In genomic region chr1:23964235-23964668, GRCh38 we compare ENCODE assay signal across 11 cellular contexts. TPM values are rescaled to one million over a fixed set of nuclear protein-coding genes. Genes with fewer than 3 reads are reported as not detected.
DNase-seq lines count a peak whose midpoint lies in the region; ATAC-seq, FAIRE-seq and TF ChIP-seq lines count a peak whose summit lies in the region.
"Had no signal": no experiment of that assay in that cellular context is flagged by ENCODE, and none has a peak within 500 bp of the region (broad histone marks: within the 10 kb centered on the region; RNA-seq: fewer than 3 reads in every experiment).

No MANE protein-coding gene starts in this region.

- FAIRE-seq in HTR-8/SVneo (lab: Jason Lieb, UNC): no peak

- H3K36me3 ChIP-seq in right atrium auricular region (peaks cover 34% of the 10 kb centered on the region), lower lobe of right lung (peaks cover 56% of the 10 kb centered on the region), uterus (no peaks in the 10 kb centered on the region), Caco-2 (ENCODE audit: control insufficient read depth, insufficient read depth, low read length) (no peaks in the 10 kb centered on the region)

- H3K4me1 Mint-ChIP-seq in activated CD4-positive, alpha-beta memory T cell treated with anti-CD3 and anti-CD28 coated beads, Interleukin-2, amount 10 ng/mL, durations not matched to agents 7 days and 5 days: peaks cover 69% of the 10 kb centered on the region
- H3K4me1 Mint-ChIP-seq in Caco-2 (ENCODE audit: low read depth, unreplicated experiment): no peaks in the 10 kb centered on the region

- H3K27me3 Mint-ChIP-seq in activated CD4-positive, alpha-beta memory T cell treated with anti-CD3 and anti-CD28 coated beads, Interleukin-2, amount 10 ng/mL, durations not matched to agents 7 days and 5 days: no peaks in the 10 kb centered on the region
- no peaks in the 10 kb centered on the region for H3K27me3 Mint-ChIP-seq in Caco-2 (ENCODE audit: insufficient read depth, unreplicated experiment)

- H3K27me3 ChIP-seq in right atrium auricular region: no peaks in the 10 kb centered on the region
- no peaks in the 10 kb centered on the region for H3K27me3 ChIP-seq in lower lobe of right lung (ENCODE audit: low read depth)
- no peaks in the 10 kb centered on the region for H3K27me3 ChIP-seq in uterus
- no peaks in the 10 kb centered on the region for H3K27me3 ChIP-seq in Caco-2 (replicated peaks; ENCODE audit: control insufficient read depth, insufficient read depth, low read length)

- POLR2A ChIA-PET in activated CD4-positive, alpha-beta memory T cell treated with anti-CD3 and anti-CD28 coated beads, Interleukin-2, amount 10 ng/mL, durations not matched to agents 7 days and 5 days (lab: Charles Lee): interaction anchor here (0.6 to 15.2 kb wide), 7 partner anchors 13 to 1660 kb away, joined by 3 to 515 read pairs (median 4); partner anchors contain the start of genes HMGCL, RCAN3, RPL11 and SRSF10
- POLR2A ChIA-PET in Caco-2 (lab: Charles Lee): interaction anchor here (0.5 to 0.6 kb wide), 3 partner anchors 8 to 163 kb away, joined by 3 to 4 read pairs (median 4); partner anchors contain the start of gene SRSF10

- H3K4me3 ChIP-seq in right atrium auricular region (no peak overlapping the region), lower lobe of right lung (no peak overlapping the region), uterus (no peak overlapping the region), Caco-2 (ENCODE audit: low read depth, low read length) (no peak overlapping the region)

- CTCF ChIA-PET in activated CD4-positive, alpha-beta memory T cell treated with anti-CD3 and anti-CD28 coated beads, Interleukin-2, amount 10 ng/mL, durations not matched to agents 7 days and 5 days (lab: Charles Lee): interaction anchor here (0.6 to 1.6 kb wide), 4 partner anchors 9 to 174 kb away, joined by 3 to 6 read pairs (median 4); partner anchors contain the start of gene SRSF10
- CTCF ChIA-PET in Caco-2 (lab: Charles Lee): no interaction called here

- no peaks in the 10 kb centered on the region for H3K9me3 Mint-ChIP-seq in activated CD4-positive, alpha-beta memory T cell treated with anti-CD3 and anti-CD28 coated beads, Interleukin-2, amount 10 ng/mL, durations not matched to agents 7 days and 5 days
- H3K9me3 Mint-ChIP-seq in Caco-2 (ENCODE audit: unreplicated experiment): no peaks in the 10 kb centered on the region

- TF ChIP-seq CTCF in right atrium auricular region (IDR thresholded peaks at IDR 0.05) (no peak), lower lobe of right lung (IDR thresholded peaks at IDR 0.05) (no peak), uterus (IDR thresholded peaks at IDR 0.05) (no peak), Caco-2 (IDR thresholded peaks at IDR 0.05; ENCODE audit: insufficient read depth in 1 of 2, low read depth in 1 of 2, low read length in 1 of 2, severe bottlenecking in 1 of 2, unreplicated experiment in 1 of 2) (no peak)

- peak overlapping the region; percentile 78 for H3K27ac Mint-ChIP-seq in activated CD4-positive, alpha-beta memory T cell treated with anti-CD3 and anti-CD28 coated beads, Interleukin-2, amount 10 ng/mL, durations not matched to agents 7 days and 5 days
- no peak overlapping the region for H3K27ac Mint-ChIP-seq in Caco-2 (ENCODE audit: unreplicated experiment)

- ATAC-seq in Right ventricle myocardium superior (ENCODE audit: poor library complexity): no peak
- no peak for ATAC-seq in lower lobe of right lung
- no peak for ATAC-seq in GM21528 (IDR thresholded peaks at IDR 0.05; ENCODE audit: low FRiP score, unreplicated experiment)

- peak overlapping the region; percentile 1 for H3K4me3 Mint-ChIP-seq in activated CD4-positive, alpha-beta memory T cell treated with anti-CD3 and anti-CD28 coated beads, Interleukin-2, amount 10 ng/mL, durations not matched to agents 7 days and 5 days
- no peak overlapping the region for H3K4me3 Mint-ChIP-seq in Caco-2 (ENCODE audit: unreplicated experiment)

- intact Hi-C loops in Right ventricle myocardium superior (cut with DNase I) (no loop called here), lower lobe of right lung (cut with DNase I) (no loop called here), uterus (cut with DNase I; ENCODE audit: low total_unique reads) (no loop called here), Caco-2 (cut with micrococcal nuclease; ENCODE audit: unreplicated experiment) (no loop called here)

- no peak for TF ChIP-seq POLR2A in uterus (IDR thresholded peaks at IDR 0.05)

- H3K36me3 Mint-ChIP-seq in activated CD4-positive, alpha-beta memory T cell treated with anti-CD3 and anti-CD28 coated beads, Interleukin-2, amount 10 ng/mL, durations not matched to agents 7 days and 5 days (ENCODE audit: low read depth): peaks cover 78% of the 10 kb centered on the region
- H3K36me3 Mint-ChIP-seq in Caco-2 (ENCODE audit: insufficient read depth, unreplicated experiment): peaks cover 77% of the 10 kb centered on the region

- H3K9me3 ChIP-seq in right atrium auricular region (no peaks in the 10 kb centered on the region), lower lobe of right lung (no peaks in the 10 kb centered on the region), uterus (no peaks in the 10 kb centered on the region), Caco-2 (no peaks in the 10 kb centered on the region)

- DNase-seq in right atrium auricular region (ENCODE audit: low spot score) (no peak), Right ventricle myocardium superior (no peak), lower lobe of right lung (no peak), uterus (no peak), HTR-8/SVneo (ENCODE audit: insufficient read length, low spot score) (no peak), Caco-2 (no peak)
- no peak for DNase-seq in activated CD4-positive, alpha-beta memory T cell treated with anti-CD3 and anti-CD28 coated beads, Interleukin-2, amount 10 ng/mL, durations not matched to agents 7 days and 5 days
- DNase-seq: NCI-H1436, SW 1271 had no signal

- BruUV-seq in Caco-2 (replicated peaks; lab: Mats Ljungman, UMichigan): no TSS peak

- H3K27ac ChIP-seq in right atrium auricular region: peak overlapping the region; percentile 36 to 51
- H3K27ac ChIP-seq in lower lobe of right lung: peak overlapping the region; percentile 38
- H3K27ac ChIP-seq in uterus: peak overlapping the region; percentile 34 to 42
- H3K27ac ChIP-seq: parathyroid adenoma had no signal

- peaks cover 0 to 25% of the 10 kb centered on the region in 2 donors for H3K4me1 ChIP-seq in right atrium auricular region
- peaks cover 39% of the 10 kb centered on the region for H3K4me1 ChIP-seq in lower lobe of right lung
- no peaks in the 10 kb centered on the region for H3K4me1 ChIP-seq in uterus
- H3K4me1 ChIP-seq in Caco-2: peaks cover 12% of the 10 kb centered on the region; the same call in 1 of the 2 replicates
- H3K4me1 ChIP-seq: parathyroid adenoma had no signal

RNA-seq across cellular contexts. Expression of gene PNRC2, which starts 4.6 kb away (rescaled TPM):
- total RNA-seq in right atrium auricular region: 100 to 1,000 TPM in 1 of 2 donors, 10 to 100 TPM in 1; 92.3 to 105 TPM
- 74.2 TPM for total RNA-seq in Right ventricle myocardium superior
- 100 to 1,000 TPM; 153 to 158 TPM for total RNA-seq in activated CD4-positive, alpha-beta memory T cell treated with anti-CD3 and anti-CD28 coated beads, Interleukin-2, amount 10 ng/mL, durations not matched to agents 7 days and 5 days
- total RNA-seq in lower lobe of right lung: 111 TPM
- total RNA-seq in uterus: 100 to 1,000 TPM in 3 of 4 donors, 10 to 100 TPM in 1; 44.8 to 187 (median 122) TPM
- 89.8 and 93.7 TPM in 2 replicates for total RNA-seq in Caco-2 (2022)

RNA-seq across cellular contexts. Expression of gene SRSF10, which starts 15.9 kb away (rescaled TPM):
- total RNA-seq in right atrium auricular region (10 to 100 TPM; 38.6 to 43.1 TPM), Right ventricle myocardium superior (51.9 TPM), lower lobe of right lung (93.7 TPM), uterus (100 to 1,000 TPM; 105 to 198 (median 162) TPM), Caco-2 (2022) (128 and 133 TPM in 2 replicates)
- 100 to 1,000 TPM; 191 to 192 TPM for total RNA-seq in activated CD4-positive, alpha-beta memory T cell treated with anti-CD3 and anti-CD28 coated beads, Interleukin-2, amount 10 ng/mL, durations not matched to agents 7 days and 5 days

RNA-seq across cellular contexts. Expression of gene CNR2, which starts 51.1 kb away (rescaled TPM):
- total RNA-seq in right atrium auricular region (under 1 TPM in 1 of 2 donors, not detected in 1; 0.04 TPM), Right ventricle myocardium superior (not detected), lower lobe of right lung (not detected), uterus (under 1 TPM in 1 of 4 donors, not detected in 3; 0.14 TPM), Caco-2 (2022) (not detected in 2 replicates)
- under 1 TPM in 1 of 2 experiments, not detected in 1; 0.08 TPM for total RNA-seq in activated CD4-positive, alpha-beta memory T cell treated with anti-CD3 and anti-CD28 coated beads, Interleukin-2, amount 10 ng/mL, durations not matched to agents 7 days and 5 days
